ENCODE assay signal across 1 cellular context in the genomic region with DNA sequence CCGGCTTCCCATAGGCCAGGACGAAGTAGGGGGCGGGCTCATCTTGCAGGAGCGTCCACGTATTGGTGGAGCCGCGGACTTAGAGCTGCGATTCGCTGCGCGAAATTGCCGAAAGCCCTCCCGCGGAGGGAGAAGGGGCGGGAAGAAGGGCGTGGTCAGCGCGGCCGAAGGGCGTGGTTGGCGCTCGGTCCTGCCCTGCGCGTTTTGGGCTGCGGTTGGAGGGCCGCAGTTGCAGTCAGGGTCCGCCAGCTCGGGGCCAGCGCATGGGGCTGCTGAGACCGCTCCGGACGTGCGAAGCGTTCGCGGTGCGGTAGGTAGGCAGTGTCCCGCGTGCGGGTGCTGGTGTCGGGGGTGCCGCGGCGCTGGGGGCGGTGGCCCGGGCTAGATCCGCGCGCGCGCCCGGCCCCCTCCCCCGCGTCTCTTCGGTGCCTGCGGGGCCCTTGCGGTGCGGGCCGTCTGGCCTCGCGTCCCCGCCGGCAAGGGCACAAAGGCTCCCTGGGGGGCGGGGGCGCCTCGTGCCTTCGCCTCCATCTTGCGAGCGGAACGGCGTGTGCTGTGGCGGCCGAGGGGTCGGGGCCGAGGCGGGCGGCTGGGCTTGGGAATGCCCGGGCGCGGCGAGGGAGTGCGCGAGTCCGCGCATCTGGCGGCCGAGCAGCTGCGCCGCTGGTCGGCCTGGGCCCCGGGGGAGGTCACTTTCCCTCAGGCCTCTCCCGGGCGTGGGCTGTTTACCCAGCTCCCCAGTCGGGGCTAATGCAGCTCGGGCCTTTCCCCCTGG.
TF ChIP-seq lines count a peak whose summit lies in the region.

A gene with protein sequence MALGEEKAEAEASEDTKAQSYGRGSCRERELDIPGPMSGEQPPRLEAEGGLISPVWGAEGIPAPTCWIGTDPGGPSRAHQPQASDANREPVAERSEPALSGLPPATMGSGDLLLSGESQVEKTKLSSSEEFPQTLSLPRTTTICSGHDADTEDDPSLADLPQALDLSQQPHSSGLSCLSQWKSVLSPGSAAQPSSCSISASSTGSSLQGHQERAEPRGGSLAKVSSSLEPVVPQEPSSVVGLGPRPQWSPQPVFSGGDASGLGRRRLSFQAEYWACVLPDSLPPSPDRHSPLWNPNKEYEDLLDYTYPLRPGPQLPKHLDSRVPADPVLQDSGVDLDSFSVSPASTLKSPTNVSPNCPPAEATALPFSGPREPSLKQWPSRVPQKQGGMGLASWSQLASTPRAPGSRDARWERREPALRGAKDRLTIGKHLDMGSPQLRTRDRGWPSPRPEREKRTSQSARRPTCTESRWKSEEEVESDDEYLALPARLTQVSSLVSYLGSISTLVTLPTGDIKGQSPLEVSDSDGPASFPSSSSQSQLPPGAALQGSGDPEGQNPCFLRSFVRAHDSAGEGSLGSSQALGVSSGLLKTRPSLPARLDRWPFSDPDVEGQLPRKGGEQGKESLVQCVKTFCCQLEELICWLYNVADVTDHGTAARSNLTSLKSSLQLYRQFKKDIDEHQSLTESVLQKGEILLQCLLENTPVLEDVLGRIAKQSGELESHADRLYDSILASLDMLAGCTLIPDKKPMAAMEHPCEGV (plus strand): TSS at position 202 of the 775 bp plus-strand sequence. CDS start 13,029 bp downstream, outside the sequence.

TF ChIP-seq in K562, 482 proteins besides CTCF, POLR2A, EP300 and RAD21 (continued from another document and continues in another):
- TF ChIP-seq, protein P1, sequence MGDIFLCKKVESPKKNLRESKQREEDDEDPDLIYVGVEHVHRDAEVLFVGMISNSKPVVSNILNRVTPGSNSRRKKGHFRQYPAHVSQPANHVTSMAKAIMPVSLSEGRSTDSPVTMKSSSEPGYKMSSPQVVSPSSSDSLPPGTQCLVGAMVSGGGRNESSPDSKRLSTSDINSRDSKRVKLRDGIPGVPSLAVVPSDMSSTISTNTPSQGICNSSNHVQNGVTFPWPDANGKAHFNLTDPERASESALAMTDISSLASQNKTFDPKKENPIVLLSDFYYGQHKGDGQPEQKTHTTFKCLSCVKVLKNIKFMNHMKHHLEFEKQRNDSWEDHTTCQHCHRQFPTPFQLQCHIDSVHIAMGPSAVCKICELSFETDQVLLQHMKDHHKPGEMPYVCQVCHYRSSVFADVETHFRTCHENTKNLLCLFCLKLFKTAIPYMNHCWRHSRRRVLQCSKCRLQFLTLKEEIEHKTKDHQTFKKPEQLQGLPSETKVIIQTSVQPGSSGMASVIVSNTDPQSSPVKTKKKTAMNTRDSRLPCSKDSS (IDR thresholded peaks at IDR 0.05; ENCODE audit: low read depth, partially characterized antibody) = no peak
- TF ChIP-seq FOS (IDR thresholded peaks at IDR 0.05; ENCODE audit: extremely low read depth, insufficient read length) (peak; percentile 96), HLTF (IDR thresholded peaks at IDR 0.05) (no peak), TEAD4 (IDR thresholded peaks at IDR 0.05; ENCODE audit: low read length) (no peak), TEAD4 (CRISPR knock-in tag; IDR thresholded peaks at IDR 0.05; ENCODE audit: borderline replicate concordance) (no peak), BHLHE40 (IDR thresholded peaks at IDR 0.05; ENCODE audit: low read length) (no peak), ZNF121 (CRISPR knock-in tag; conservative IDR thresholded peaks at IDR 0.05) (no peak), CBX8 (IDR thresholded peaks at IDR 0.05; ENCODE audit: borderline replicate concordance, extremely low read depth, low read depth, low read length, poor library complexity, severe bottlenecking) (no peak), ZNF239 (CRISPR knock-in tag; IDR thresholded peaks at IDR 0.05) (no peak), FIP1L1 (IDR thresholded peaks at IDR 0.05; ENCODE audit: low read depth, low read length, poor library complexity, severe bottlenecking) (no peak), PYGO2 (tag; IDR thresholded peaks at IDR 0.05) (no peak), JUNB (CRISPR knock-in tag; conservative IDR thresholded peaks at IDR 0.05) (no peak), ZNF212 (CRISPR knock-in tag; IDR thresholded peaks at IDR 0.05) (peak; percentile 37; the same call in 1 of the 2 replicates), POLR2B (IDR thresholded peaks at IDR 0.05; ENCODE audit: low read depth, partially characterized antibody) (peak; percentile 44), SRSF3 (IDR thresholded peaks at IDR 0.05; ENCODE audit: insufficient read depth, low read length) (no peak), DDX20 (tag; IDR thresholded peaks at IDR 0.05; ENCODE audit: low read depth) (no peak), DPF2 (IDR thresholded peaks at IDR 0.05) (no peak), MCM7 (IDR thresholded peaks at IDR 0.05) (no peak), KAT2B (IDR thresholded peaks at IDR 0.05; ENCODE audit: low read depth, low read length) (no peak), NCOA4 (IDR thresholded peaks at IDR 0.05; ENCODE audit: partially characterized antibody) (no peak), ETV6 (IDR thresholded peaks at IDR 0.05; ENCODE audit: borderline replicate concordance in 1 of 2, low read depth in 2 of 2, low read length in 1 of 2) (no peak), ETV6 (CRISPR knock-in tag; IDR thresholded peaks at IDR 0.05; ENCODE audit: borderline replicate concordance) (no peak), RCOR1 (IDR thresholded peaks at IDR 0.05; ENCODE audit: borderline replicate concordance in 1 of 2, low read depth in 2 of 2, low read length in 2 of 2) (peak in 1 of 2 experiments; percentile 72; a peak in 1 of 4 replicates), HIVEP1 (CRISPR knock-in tag; IDR thresholded peaks at IDR 0.05) (no peak), PRMT5 (CRISPR knock-in tag; IDR thresholded peaks at IDR 0.05) (no peak), TCF7 (IDR thresholded peaks at IDR 0.05; ENCODE audit: borderline replicate concordance) (no peak)
- TF ChIP-seq, protein P2, sequence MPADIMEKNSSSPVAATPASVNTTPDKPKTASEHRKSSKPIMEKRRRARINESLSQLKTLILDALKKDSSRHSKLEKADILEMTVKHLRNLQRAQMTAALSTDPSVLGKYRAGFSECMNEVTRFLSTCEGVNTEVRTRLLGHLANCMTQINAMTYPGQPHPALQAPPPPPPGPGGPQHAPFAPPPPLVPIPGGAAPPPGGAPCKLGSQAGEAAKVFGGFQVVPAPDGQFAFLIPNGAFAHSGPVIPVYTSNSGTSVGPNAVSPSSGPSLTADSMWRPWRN (IDR thresholded peaks at IDR 0.05; ENCODE audit: low read depth) = no peak
- TF ChIP-seq, protein P3, sequence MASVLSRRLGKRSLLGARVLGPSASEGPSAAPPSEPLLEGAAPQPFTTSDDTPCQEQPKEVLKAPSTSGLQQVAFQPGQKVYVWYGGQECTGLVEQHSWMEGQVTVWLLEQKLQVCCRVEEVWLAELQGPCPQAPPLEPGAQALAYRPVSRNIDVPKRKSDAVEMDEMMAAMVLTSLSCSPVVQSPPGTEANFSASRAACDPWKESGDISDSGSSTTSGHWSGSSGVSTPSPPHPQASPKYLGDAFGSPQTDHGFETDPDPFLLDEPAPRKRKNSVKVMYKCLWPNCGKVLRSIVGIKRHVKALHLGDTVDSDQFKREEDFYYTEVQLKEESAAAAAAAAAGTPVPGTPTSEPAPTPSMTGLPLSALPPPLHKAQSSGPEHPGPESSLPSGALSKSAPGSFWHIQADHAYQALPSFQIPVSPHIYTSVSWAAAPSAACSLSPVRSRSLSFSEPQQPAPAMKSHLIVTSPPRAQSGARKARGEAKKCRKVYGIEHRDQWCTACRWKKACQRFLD (CRISPR knock-in tag; IDR thresholded peaks at IDR 0.05) = no peak
- TF ChIP-seq, protein P4, sequence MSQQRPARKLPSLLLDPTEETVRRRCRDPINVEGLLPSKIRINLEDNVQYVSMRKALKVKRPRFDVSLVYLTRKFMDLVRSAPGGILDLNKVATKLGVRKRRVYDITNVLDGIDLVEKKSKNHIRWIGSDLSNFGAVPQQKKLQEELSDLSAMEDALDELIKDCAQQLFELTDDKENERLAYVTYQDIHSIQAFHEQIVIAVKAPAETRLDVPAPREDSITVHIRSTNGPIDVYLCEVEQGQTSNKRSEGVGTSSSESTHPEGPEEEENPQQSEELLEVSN (IDR thresholded peaks at IDR 0.05; ENCODE audit: borderline replicate concordance in 1 of 2, extremely low read depth in 1 of 2, insufficient read depth in 1 of 2, insufficient read length in 1 of 2, low read depth in 1 of 2, low read length in 1 of 2, poor library complexity in 1 of 2, severe bottlenecking in 1 of 2) = peak in 1 of 2 experiments; percentile 76
- TF ChIP-seq, protein P5, sequence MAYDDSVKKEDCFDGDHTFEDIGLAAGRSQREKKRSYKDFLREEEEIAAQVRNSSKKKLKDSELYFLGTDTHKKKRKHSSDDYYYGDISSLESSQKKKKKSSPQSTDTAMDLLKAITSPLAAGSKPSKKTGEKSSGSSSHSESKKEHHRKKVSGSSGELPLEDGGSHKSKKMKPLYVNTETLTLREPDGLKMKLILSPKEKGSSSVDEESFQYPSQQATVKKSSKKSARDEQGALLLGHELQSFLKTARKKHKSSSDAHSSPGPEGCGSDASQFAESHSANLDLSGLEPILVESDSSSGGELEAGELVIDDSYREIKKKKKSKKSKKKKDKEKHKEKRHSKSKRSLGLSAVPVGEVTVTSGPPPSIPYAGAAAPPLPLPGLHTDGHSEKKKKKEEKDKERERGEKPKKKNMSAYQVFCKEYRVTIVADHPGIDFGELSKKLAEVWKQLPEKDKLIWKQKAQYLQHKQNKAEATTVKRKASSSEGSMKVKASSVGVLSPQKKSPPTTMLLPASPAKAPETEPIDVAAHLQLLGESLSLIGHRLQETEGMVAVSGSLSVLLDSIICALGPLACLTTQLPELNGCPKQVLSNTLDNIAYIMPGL (CRISPR knock-in tag; IDR thresholded peaks at IDR 0.05) = 0 out of 2 replicates have a peak, but pooled peaks have one; percentile 19
- TF ChIP-seq, protein P6, sequence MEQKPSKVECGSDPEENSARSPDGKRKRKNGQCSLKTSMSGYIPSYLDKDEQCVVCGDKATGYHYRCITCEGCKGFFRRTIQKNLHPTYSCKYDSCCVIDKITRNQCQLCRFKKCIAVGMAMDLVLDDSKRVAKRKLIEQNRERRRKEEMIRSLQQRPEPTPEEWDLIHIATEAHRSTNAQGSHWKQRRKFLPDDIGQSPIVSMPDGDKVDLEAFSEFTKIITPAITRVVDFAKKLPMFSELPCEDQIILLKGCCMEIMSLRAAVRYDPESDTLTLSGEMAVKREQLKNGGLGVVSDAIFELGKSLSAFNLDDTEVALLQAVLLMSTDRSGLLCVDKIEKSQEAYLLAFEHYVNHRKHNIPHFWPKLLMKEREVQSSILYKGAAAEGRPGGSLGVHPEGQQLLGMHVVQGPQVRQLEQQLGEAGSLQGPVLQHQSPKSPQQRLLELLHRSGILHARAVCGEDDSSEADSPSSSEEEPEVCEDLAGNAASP (IDR thresholded peaks at IDR 0.05) = no peak
- TF ChIP-seq, protein P7, sequence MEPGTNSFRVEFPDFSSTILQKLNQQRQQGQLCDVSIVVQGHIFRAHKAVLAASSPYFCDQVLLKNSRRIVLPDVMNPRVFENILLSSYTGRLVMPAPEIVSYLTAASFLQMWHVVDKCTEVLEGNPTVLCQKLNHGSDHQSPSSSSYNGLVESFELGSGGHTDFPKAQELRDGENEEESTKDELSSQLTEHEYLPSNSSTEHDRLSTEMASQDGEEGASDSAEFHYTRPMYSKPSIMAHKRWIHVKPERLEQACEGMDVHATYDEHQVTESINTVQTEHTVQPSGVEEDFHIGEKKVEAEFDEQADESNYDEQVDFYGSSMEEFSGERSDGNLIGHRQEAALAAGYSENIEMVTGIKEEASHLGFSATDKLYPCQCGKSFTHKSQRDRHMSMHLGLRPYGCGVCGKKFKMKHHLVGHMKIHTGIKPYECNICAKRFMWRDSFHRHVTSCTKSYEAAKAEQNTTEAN (CRISPR knock-in tag; IDR thresholded peaks at IDR 0.05) = no peak
- TF ChIP-seq, protein P8, sequence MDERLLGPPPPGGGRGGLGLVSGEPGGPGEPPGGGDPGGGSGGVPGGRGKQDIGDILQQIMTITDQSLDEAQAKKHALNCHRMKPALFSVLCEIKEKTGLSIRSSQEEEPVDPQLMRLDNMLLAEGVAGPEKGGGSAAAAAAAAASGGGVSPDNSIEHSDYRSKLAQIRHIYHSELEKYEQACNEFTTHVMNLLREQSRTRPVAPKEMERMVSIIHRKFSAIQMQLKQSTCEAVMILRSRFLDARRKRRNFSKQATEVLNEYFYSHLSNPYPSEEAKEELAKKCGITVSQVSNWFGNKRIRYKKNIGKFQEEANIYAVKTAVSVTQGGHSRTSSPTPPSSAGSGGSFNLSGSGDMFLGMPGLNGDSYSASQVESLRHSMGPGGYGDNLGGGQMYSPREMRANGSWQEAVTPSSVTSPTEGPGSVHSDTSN (CRISPR knock-in tag; IDR thresholded peaks at IDR 0.05; ENCODE audit: low read depth) = no peak
- TF ChIP-seq, protein P8 (tag; conservative IDR thresholded peaks at IDR 0.05; ENCODE audit: low read depth) = no peak
- TF ChIP-seq, protein P9, sequence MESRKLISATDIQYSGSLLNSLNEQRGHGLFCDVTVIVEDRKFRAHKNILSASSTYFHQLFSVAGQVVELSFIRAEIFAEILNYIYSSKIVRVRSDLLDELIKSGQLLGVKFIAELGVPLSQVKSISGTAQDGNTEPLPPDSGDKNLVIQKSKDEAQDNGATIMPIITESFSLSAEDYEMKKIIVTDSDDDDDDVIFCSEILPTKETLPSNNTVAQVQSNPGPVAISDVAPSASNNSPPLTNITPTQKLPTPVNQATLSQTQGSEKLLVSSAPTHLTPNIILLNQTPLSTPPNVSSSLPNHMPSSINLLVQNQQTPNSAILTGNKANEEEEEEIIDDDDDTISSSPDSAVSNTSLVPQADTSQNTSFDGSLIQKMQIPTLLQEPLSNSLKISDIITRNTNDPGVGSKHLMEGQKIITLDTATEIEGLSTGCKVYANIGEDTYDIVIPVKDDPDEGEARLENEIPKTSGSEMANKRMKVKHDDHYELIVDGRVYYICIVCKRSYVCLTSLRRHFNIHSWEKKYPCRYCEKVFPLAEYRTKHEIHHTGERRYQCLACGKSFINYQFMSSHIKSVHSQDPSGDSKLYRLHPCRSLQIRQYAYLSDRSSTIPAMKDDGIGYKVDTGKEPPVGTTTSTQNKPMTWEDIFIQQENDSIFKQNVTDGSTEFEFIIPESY (CRISPR knock-in tag; IDR thresholded peaks at IDR 0.05) = no peak
- TF ChIP-seq, protein P10, sequence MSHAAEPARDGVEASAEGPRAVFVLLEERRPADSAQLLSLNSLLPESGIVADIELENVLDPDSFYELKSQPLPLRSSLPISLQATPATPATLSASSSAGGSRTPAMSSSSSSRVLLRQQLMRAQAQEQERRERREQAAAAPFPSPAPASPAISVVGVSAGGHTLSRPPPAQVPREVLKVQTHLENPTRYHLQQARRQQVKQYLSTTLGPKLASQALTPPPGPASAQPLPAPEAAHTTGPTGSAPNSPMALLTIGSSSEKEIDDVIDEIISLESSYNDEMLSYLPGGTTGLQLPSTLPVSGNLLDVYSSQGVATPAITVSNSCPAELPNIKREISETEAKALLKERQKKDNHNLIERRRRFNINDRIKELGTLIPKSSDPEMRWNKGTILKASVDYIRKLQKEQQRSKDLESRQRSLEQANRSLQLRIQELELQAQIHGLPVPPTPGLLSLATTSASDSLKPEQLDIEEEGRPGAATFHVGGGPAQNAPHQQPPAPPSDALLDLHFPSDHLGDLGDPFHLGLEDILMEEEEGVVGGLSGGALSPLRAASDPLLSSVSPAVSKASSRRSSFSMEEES (CRISPR knock-in tag; IDR thresholded peaks at IDR 0.05) = no peak
